Comparison of ENCODE assay signal across 24 cellular contexts in genomic region chr4:51865717-51866116, GRCh38. TPM values are rescaled to one million over a fixed set of nuclear protein-coding genes. Genes with fewer than 3 reads are reported as not detected.
DNase-seq lines count a peak whose midpoint lies in the region; ATAC-seq and TF ChIP-seq lines count a peak whose summit lies in the region.
"Had no signal": no experiment of that assay in that cellular context is flagged by ENCODE, and none has a peak within 500 bp of the region (broad histone marks: within the 10 kb centered on the region; RNA-seq: fewer than 3 reads in every experiment).

No MANE protein-coding gene starts in this region.

- H3K4me2 ChIP-seq in H9 (ENCODE audit: insufficient read depth, insufficient read length, low read length): no peak overlapping the region
- H3K4me2 ChIP-seq: A549, BLaER1 had no signal

- no peaks in the 10 kb centered on the region for H3K9me3 Mint-ChIP-seq in H9
- no peaks in the 10 kb centered on the region for H3K9me3 Mint-ChIP-seq in central memory CD8-positive, alpha-beta T cell
- H3K9me3 Mint-ChIP-seq: CD14-positive monocyte; CD4-positive, alpha-beta memory T cell; CD4-positive, CD25-positive, alpha-beta regulatory T cell; CD8-positive, alpha-beta memory T cell had no signal

- TF ChIP-seq POLR2A in tibial nerve (IDR thresholded peaks at IDR 0.05) (no peak), lower leg skin (IDR thresholded peaks at IDR 0.05) (no peak)

- H3K9ac ChIP-seq in H9 (ENCODE audit: extremely low read depth, insufficient read length, low read length): no peak overlapping the region
- H3K9ac ChIP-seq: BLaER1 had no signal

- H3K27me3 ChIP-seq in H9 (ENCODE audit: insufficient read depth, low read length) (no peaks in the 10 kb centered on the region), tibial nerve (no peaks in the 10 kb centered on the region)
- H3K27me3 ChIP-seq: BE2C, BLaER1 had no signal

- H3K79me2 ChIP-seq in H9 (ENCODE audit: insufficient read depth, low read length): peaks cover 3% of the 10 kb centered on the region; the same call in 1 of the 2 replicates

- H3K4me3 Mint-ChIP-seq in H9: no peak overlapping the region
- H3K4me3 Mint-ChIP-seq in central memory CD8-positive, alpha-beta T cell: no peak overlapping the region
- H3K4me3 Mint-ChIP-seq: CD14-positive monocyte; CD4-positive, alpha-beta memory T cell; CD4-positive, CD25-positive, alpha-beta regulatory T cell; CD8-positive, alpha-beta memory T cell had no signal

- H3K56ac ChIP-seq in H9 (ENCODE audit: insufficient read length, low read depth, low read length): no peak overlapping the region

- ATAC-seq in central memory CD8-positive, alpha-beta T cell (replicated peaks; ENCODE audit: extremely low read depth, poor library complexity, severe bottlenecking): no peak
- peak; percentile 61 for ATAC-seq in left lobe of liver
- ATAC-seq: A549, GM12878 had no signal

- peak overlapping the region; percentile 75 for H4K5ac ChIP-seq in H9 (ENCODE audit: insufficient read length, low read depth, low read length)

- H2BK12ac ChIP-seq in H9 (ENCODE audit: insufficient read length, low read depth, low read length): no peak overlapping the region

- H3K14ac ChIP-seq in H9 (ENCODE audit: insufficient read depth, low read length): no peak overlapping the region

- no peak overlapping the region for H2AK5ac ChIP-seq in H9 (ENCODE audit: insufficient read length, low read length)

- peaks cover 15 to 16% of the 10 kb centered on the region in 2 experiments for H3K4me1 Mint-ChIP-seq in H9
- peaks cover 12% of the 10 kb centered on the region for H3K4me1 Mint-ChIP-seq in central memory CD8-positive, alpha-beta T cell
- H3K4me1 Mint-ChIP-seq: CD14-positive monocyte had no signal

- H3K18ac ChIP-seq in H9 (ENCODE audit: insufficient read length, low read depth, low read length): no peak overlapping the region

- H3K27me3 Mint-ChIP-seq in H9 (ENCODE audit: low read depth): no peaks in the 10 kb centered on the region
- H3K27me3 Mint-ChIP-seq in central memory CD8-positive, alpha-beta T cell: no peaks in the 10 kb centered on the region
- H3K27me3 Mint-ChIP-seq: CD4-positive, alpha-beta memory T cell; CD4-positive, CD25-positive, alpha-beta regulatory T cell; CD8-positive, alpha-beta memory T cell had no signal

- H3T11ph ChIP-seq in H9 (ENCODE audit: low read length): no peak overlapping the region

- no peak for DNase-seq in H9
- no peak for DNase-seq in central memory CD8-positive, alpha-beta T cell (ENCODE audit: low spot score in 2 of 2)
- no peak for DNase-seq in left lobe of liver (ENCODE audit: low spot score)
- no peak for DNase-seq in tibial nerve (ENCODE audit: low spot score in 2 of 2)
- no peak for DNase-seq in central memory CD4-positive, alpha-beta T cell
- no peak for DNase-seq in lower leg skin (ENCODE audit: low spot score in 2 of 2)
- DNase-seq: BE2C; C1 segment of cervical spinal cord; CD4-positive, alpha-beta memory T cell; CD4-positive, CD25-positive, alpha-beta regulatory T cell; CD8-positive, alpha-beta memory T cell; COR-L47; DMS 273 treated with DMSO at 0.1 percent for 48 hours; DMS153; DMS53; DMS79; DND-41; EL; GDM1 had no signal

- intact Hi-C loops in lower leg skin (cut with DNase I; ENCODE audit: low total_unique reads): no loop called here

- H3K23me2 ChIP-seq in H9 (ENCODE audit: insufficient read length, low read depth, low read length, poor library complexity, severe bottlenecking): no peaks in the 10 kb centered on the region

- H2BK5ac ChIP-seq in H9 (ENCODE audit: insufficient read length, low read length): no peak overlapping the region

- peaks cover 0 to 51% (median 13%) of the 10 kb centered on the region in 3 donors for H3K36me3 ChIP-seq in tibial nerve

- H3K27ac ChIP-seq in H9 (ENCODE audit: insufficient read length, low read depth, low read length) (no peak overlapping the region), tibial nerve (no peak overlapping the region)
- H3K27ac ChIP-seq: 22Rv1, A549, BLaER1 had no signal

- no peak overlapping the region for H2AFZ ChIP-seq in H9 (ENCODE audit: low read length)

- TF ChIP-seq CTCF in H9 (conservative IDR thresholded peaks at IDR 0.05) (no peak), tibial nerve (IDR thresholded peaks at IDR 0.05) (no peak), lower leg skin (IDR thresholded peaks at IDR 0.05) (no peak)

- H2BK15ac ChIP-seq in H9 (ENCODE audit: low read depth, low read length): no peak overlapping the region

- peaks cover 24 to 52% (median 40%) of the 10 kb centered on the region in 3 experiments; a peak in 6 of 7 replicates for H3K36me3 Mint-ChIP-seq in H9 (ENCODE audit: insufficient read depth in 1 of 3, low read depth in 3 of 3)
- peaks cover 14% of the 10 kb centered on the region for H3K36me3 Mint-ChIP-seq in central memory CD8-positive, alpha-beta T cell (ENCODE audit: insufficient read depth)

- no peak for TF ChIP-seq EP300 in tibial nerve (IDR thresholded peaks at IDR 0.05)

- H3K4me1 ChIP-seq in H9 (ENCODE audit: insufficient read depth, low read length) (peaks cover 5% of the 10 kb centered on the region; the same call in 1 of the 2 replicates), tibial nerve (peaks cover 0 to 15% (median 0%) of the 10 kb centered on the region in 4 donors)
- H3K4me1 ChIP-seq: BE2C, BLaER1 had no signal

- no peak overlapping the region for H4K91ac ChIP-seq in H9 (ENCODE audit: insufficient read length, low read depth, low read length)

- no peak overlapping the region for H2BK120ac ChIP-seq in H9 (ENCODE audit: low read depth, low read length, poor library complexity, severe bottlenecking)

- H3K9me3 ChIP-seq in H9 (ENCODE audit: control insufficient read depth, low read depth, low read length): no peaks in the 10 kb centered on the region
- H3K9me3 ChIP-seq in tibial nerve: no peaks in the 10 kb centered on the region
- H3K9me3 ChIP-seq: A549, BE2C, BLaER1 had no signal

- no peak overlapping the region for H3K4ac ChIP-seq in H9 (ENCODE audit: low read depth, low read length)

- H3K23ac ChIP-seq in H9 (ENCODE audit: insufficient read length, low read depth, low read length): no peak overlapping the region

- no peaks in the 10 kb centered on the region for H3K79me1 ChIP-seq in H9 (ENCODE audit: insufficient read depth, low read depth, low read length, poor library complexity, severe bottlenecking)

- H2BK20ac ChIP-seq in H9 (ENCODE audit: low read depth, low read length, poor library complexity, severe bottlenecking): no peak overlapping the region

- WGBS in H9 (ENCODE audit: extremely low coverage, insufficient read length, low lambda C conversion rate): no CpG with 5 or more reads among the region's 1 CpG
- 92 to 100% methylated on average over 1 of the region's 1 CpG for WGBS in tibial nerve, 2 donors
- 97 to 98% methylated on average over 1 of the region's 1 CpG for WGBS in lower leg skin, 2 donors

- no peak overlapping the region for H3K27ac Mint-ChIP-seq in H9
- H3K27ac Mint-ChIP-seq in central memory CD8-positive, alpha-beta T cell (ENCODE audit: low read depth): peak overlapping the region; percentile 29
- H3K27ac Mint-ChIP-seq: CD4-positive, alpha-beta memory T cell; CD8-positive, alpha-beta memory T cell had no signal

- no peaks in the 10 kb centered on the region for H4K20me1 ChIP-seq in H9 (ENCODE audit: control insufficient read depth, insufficient read depth, insufficient read length)

- no peak overlapping the region for H3K4me3 ChIP-seq in tibial nerve
- no peak overlapping the region for H3K4me3 ChIP-seq in lower leg skin (ENCODE audit: low read depth, poor library complexity, severe bottlenecking)
- H3K4me3 ChIP-seq: A549, BLaER1, GM12878 had no signal

- H4K8ac ChIP-seq in H9 (replicated peaks; ENCODE audit: insufficient read length, low read depth, low read length): no peak overlapping the region

RNA-seq across cellular contexts. Expression of gene DCUN1D4, which starts 22.8 kb away (rescaled TPM):
- total RNA-seq in H9 (2021): 44.5 and 46.7 TPM in 2 replicates
- total RNA-seq in left lobe of liver: 43.8 TPM
- total RNA-seq in tibial nerve: 10 to 100 TPM; 35.0 to 80.4 (median 40.6) TPM
- total RNA-seq in lower leg skin: 10 to 100 TPM; 16.7 to 30.7 (median 17.7) TPM
